Comparison of ENCODE assay signal across 31 cellular contexts in the genomic region with DNA sequence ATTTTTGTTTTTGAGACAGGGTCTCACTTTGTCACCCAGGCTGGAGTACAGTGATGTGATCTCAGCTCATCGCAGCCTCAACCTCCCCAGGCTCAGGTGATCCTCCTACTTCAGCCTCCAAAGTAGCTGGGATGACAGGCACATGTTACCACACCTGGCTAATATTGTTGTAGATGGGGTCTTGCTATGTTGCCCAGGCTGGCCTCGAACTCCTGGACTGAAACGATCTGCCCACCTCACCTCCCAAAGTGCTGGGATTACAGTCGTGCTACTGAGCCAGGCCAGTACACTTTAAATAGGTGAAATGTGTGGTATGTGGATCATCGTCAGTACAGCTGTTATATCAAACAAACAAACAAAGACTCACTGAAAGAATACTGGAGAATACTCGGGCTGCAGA. TPM values are rescaled to one million over a fixed set of nuclear protein-coding genes. Genes with fewer than 3 reads are reported as not detected.
"Had no signal": no experiment of that assay in that cellular context is flagged by ENCODE, and none has a peak within 500 bp of the region (broad histone marks: within the 10 kb centered on the region; RNA-seq: fewer than 3 reads in every experiment).

No MANE protein-coding gene starts in this region.

- H3K4me3 ChIP-seq: cardiac muscle cell, PC-9 had no signal

- ATAC-seq: activated CD8-positive, alpha-beta T cell treated with anti-CD3 and anti-CD28 coated beads for 36 hours; activated naive CD8-positive, alpha-beta T cell treated with anti-CD3 and anti-CD28 coated beads, Interleukin-2, amount 50 U/mL, for 24 hours; Right ventricle myocardium inferior had no signal

- H3K4me1 Mint-ChIP-seq: activated CD4-positive, alpha-beta T cell treated with anti-CD3 and anti-CD28 coated beads, Interleukin-2, amount 10 ng/mL, durations not matched to agents 24 days and 14 days had no signal

- H3K27ac ChIP-seq: cardiac muscle cell, PC-9, WERI-Rb-1 had no signal

- H3K36me3 ChIP-seq: cardiac muscle cell had no signal

- DNase-seq: activated CD4-positive, alpha-beta T cell treated with anti-CD3 and anti-CD28 coated beads, Interleukin-2, amount 10 ng/mL, durations not matched to agents 24 days and 14 days; activated CD4-positive, alpha-beta T cell treated with anti-CD3 and anti-CD28 coated beads, Interleukin-2, amount 50 U/mL, for 4 hours; activated CD8-positive, alpha-beta T cell treated with anti-CD3 and anti-CD28 coated beads for 36 hours; activated gamma-delta T cell; activated naive CD4-positive, alpha-beta T cell treated with anti-CD3 and anti-CD28 coated beads for 36 hours; activated naive CD8-positive, alpha-beta T cell treated with anti-CD3 and anti-CD28 coated beads, Interleukin-2, amount 50 U/mL, for 24 hours; activated T-cell treated with anti-CD3 and anti-CD28 coated beads, Interleukin-2, amount 50 U/mL, for 1 hour; amniotic stem cell; aorta; NCI-H1092 treated with DMSO at 0.1 percent for 48 hours; NCI-H1417; NCI-H146; NCI-H187; NCI-H2029 treated with DMSO at 0.1 percent for 48 hours; NCI-H2107; NCI-H2171; NCI-H510A; NCI-H526; NCI-H748 treated with DMSO at 0.1 percent for 48 hours; NK-92 treated with Interleukin-12 subunit alpha and Interleukin-12 subunit beta, amount 100 ng/mL, for 24 hours; PC-9; T1000; WERI-Rb-1 had no signal

- H3K4me2 ChIP-seq: PC-9 had no signal

- H3K27ac Mint-ChIP-seq: activated CD4-positive, alpha-beta T cell treated with anti-CD3 and anti-CD28 coated beads, Interleukin-2, amount 10 ng/mL, durations not matched to agents 24 days and 14 days; activated CD8-positive, alpha-beta T cell treated with anti-CD3 and anti-CD28 coated beads for 36 hours; activated naive CD4-positive, alpha-beta T cell treated with anti-CD3 and anti-CD28 coated beads for 36 hours; activated naive CD8-positive, alpha-beta T cell; activated naive CD8-positive, alpha-beta T cell treated with anti-CD3 and anti-CD28 coated beads, Interleukin-2, amount 50 U/mL, for 24 hours; activated T-helper 2 cell treated with anti-CD3 and anti-CD28 coated beads, Interferon-gamma antibody, Interleukin-2, Interleukin-4, amounts not matched to agents 10 μg/mL and 5 μg/mL and 100 μg/mL, durations not matched to agents 14 hours and 24 hours and 36 hours had no signal

- H3K27me3 ChIP-seq: cardiac muscle cell had no signal

- H3K9me3 Mint-ChIP-seq: activated CD4-positive, alpha-beta T cell treated with anti-CD3 and anti-CD28 coated beads, Interleukin-2, amount 10 ng/mL, durations not matched to agents 24 days and 14 days; activated CD8-positive, alpha-beta T cell treated with anti-CD3 and anti-CD28 coated beads for 36 hours; activated naive CD4-positive, alpha-beta T cell treated with anti-CD3 and anti-CD28 coated beads for 36 hours; activated naive CD8-positive, alpha-beta T cell treated with anti-CD3 and anti-CD28 coated beads, Interleukin-2, amount 50 U/mL, for 24 hours; activated T-helper 2 cell treated with anti-CD3 and anti-CD28 coated beads, Interferon-gamma antibody, Interleukin-2, Interleukin-4, amounts not matched to agents 10 μg/mL and 5 μg/mL and 100 μg/mL, durations not matched to agents 14 hours and 24 hours and 36 hours had no signal

- H3K27me3 Mint-ChIP-seq: activated CD4-positive, alpha-beta T cell treated with anti-CD3 and anti-CD28 coated beads, Interleukin-2, amount 10 ng/mL, durations not matched to agents 24 days and 14 days; activated CD8-positive, alpha-beta T cell treated with anti-CD3 and anti-CD28 coated beads for 36 hours; activated naive CD8-positive, alpha-beta T cell; activated naive CD8-positive, alpha-beta T cell treated with anti-CD3 and anti-CD28 coated beads, Interleukin-2, amount 50 U/mL, for 24 hours had no signal

- H3K4me3 Mint-ChIP-seq: activated CD4-positive, alpha-beta T cell treated with anti-CD3 and anti-CD28 coated beads, Interleukin-2, amount 10 ng/mL, durations not matched to agents 24 days and 14 days; activated CD8-positive, alpha-beta T cell treated with anti-CD3 and anti-CD28 coated beads for 36 hours; activated naive CD4-positive, alpha-beta T cell treated with anti-CD3 and anti-CD28 coated beads for 36 hours; activated naive CD8-positive, alpha-beta T cell; activated naive CD8-positive, alpha-beta T cell treated with anti-CD3 and anti-CD28 coated beads, Interleukin-2, amount 50 U/mL, for 24 hours had no signal

RNA-seq across cellular contexts. Expression of gene HES3, which starts 51.9 kb away (rescaled TPM):
- total RNA-seq: activated CD4-positive, alpha-beta T cell treated with anti-CD3 and anti-CD28 coated beads, Interleukin-2, amount 10 ng/mL, durations not matched to agents 24 days and 14 days; activated CD8-positive, alpha-beta memory T cell treated with anti-CD3 and anti-CD28 coated beads for 36 hours; activated CD8-positive, alpha-beta T cell treated with anti-CD3 and anti-CD28 coated beads for 36 hours; activated naive CD4-positive, alpha-beta T cell treated with anti-CD3 and anti-CD28 coated beads for 36 hours; activated T-helper 2 cell treated with anti-CD3 and anti-CD28 coated beads, Interferon-gamma antibody, Interleukin-2, Interleukin-4, amounts not matched to agents 10 μg/mL and 5 μg/mL and 100 μg/mL, durations not matched to agents 14 hours and 24 hours and 36 hours; aorta; cardiac muscle cell; M059J; PC-9; Right ventricle myocardium inferior; T-helper 1 cell treated with Interleukin-12 subunit alpha and Interleukin-12 subunit beta and Interleukin-4 antibody, amounts not matched to agents 30 ng/mL and 1 ng/mL, for 36 hours; T-helper 2 cell treated with Interferon-gamma antibody and Interleukin-4, amounts not matched to agents 100 ng/mL and 5 ng/mL, for 36 hours had no signal
- polyA plus RNA-seq: aorta, cardiac muscle cell had no signal
